Comparison of ENCODE assay signal across 18 cellular contexts in genomic region chr17:41610061-41610517, GRCh38. TPM values are rescaled to one million over a fixed set of nuclear protein-coding genes. Genes with fewer than 3 reads are reported as not detected.
DNase-seq lines count a peak whose midpoint lies in the region; ATAC-seq, FAIRE-seq and TF ChIP-seq lines count a peak whose summit lies in the region.
"Not testable (repeated sequence)": the region's sequence is repeated elsewhere in the genome, so short reads cannot be mapped to it uniquely, and the experiment has no call there.
"Had no signal": no experiment of that assay in that cellular context is flagged by ENCODE, and none has a peak within 500 bp of the region (broad histone marks: within the 10 kb centered on the region; RNA-seq: fewer than 3 reads in every experiment).

No MANE protein-coding gene starts in this region.

- not testable (repeated sequence) for H3K4me2 ChIP-seq in H1 (ENCODE audit: insufficient read depth in 1 of 2, low read depth in 2 of 2, low read length in 2 of 2)

- not testable (repeated sequence) for H3K4me1 ChIP-seq in H1 (replicated peaks in 1 of 4; ENCODE audit: control insufficient read depth in 3 of 4, insufficient read depth in 4 of 4, low read length in 3 of 4); left ventricle myocardium inferior

- TF ChIP-seq POLR2A in H1 (IDR thresholded peaks at IDR 0.05; ENCODE audit: control extremely low read depth in 1 of 2, low read depth in 2 of 2, low read length in 2 of 2): not testable (repeated sequence)

- H3K36me3 Mint-ChIP-seq in neural crest cell (ENCODE audit: low read depth); stimulated activated effector memory CD8-positive, alpha-beta T cell treated with anti-CD3 and anti-CD28 coated beads, Interleukin-12 subunit alpha, Interleukin-12 subunit beta, amount 100 ng/mL, for 72 hours: not testable (repeated sequence)

- H3K36me3 ChIP-seq in H7 (replicated peaks; ENCODE audit: control insufficient read depth, insufficient read depth, low read length); H1 (ENCODE audit: control insufficient read depth in 2 of 4, insufficient read depth in 4 of 4, low read length in 3 of 4); left ventricle myocardium inferior: not testable (repeated sequence)

- not testable (repeated sequence) for H3K4me1 Mint-ChIP-seq in neural crest cell; stimulated activated effector memory CD8-positive, alpha-beta T cell treated with anti-CD3 and anti-CD28 coated beads, Interleukin-12 subunit alpha, Interleukin-12 subunit beta, amount 100 ng/mL, for 72 hours

- not testable (repeated sequence) for H3K9me3 ChIP-seq in H1 (ENCODE audit: insufficient read depth in 2 of 2, low read depth in 1 of 2, low read length in 1 of 2)
- H3K9me3 ChIP-seq in left ventricle myocardium inferior (replicated peaks): peaks cover 21% of the 10 kb centered on the region

- H2BK120ac ChIP-seq in H1 (replicated peaks; ENCODE audit: low read depth, low read length): not testable (repeated sequence)

- TF ChIP-seq CTCF in AG10803 (conservative IDR thresholded peaks at IDR 0.05; ENCODE audit: low read length) (peak; percentile 25), H1 (IDR thresholded peaks at IDR 0.05; ENCODE audit: control extremely low read depth in 1 of 3, insufficient read depth in 1 of 3, low read depth in 1 of 3, low read length in 3 of 3) (peak; percentile 45 to 59 (median 52)), left ventricle myocardium inferior (IDR thresholded peaks at IDR 0.05; ENCODE audit: borderline replicate concordance) (peak; percentile 24), neural crest cell (conservative IDR thresholded peaks at IDR 0.05) (peak; percentile 47)

- not testable (repeated sequence) for TF ChIP-seq EP300 in H1 (IDR thresholded peaks at IDR 0.05; ENCODE audit: borderline replicate concordance in 1 of 2, low read depth in 2 of 2, low read length in 2 of 2)

- intact Hi-C loops in left ventricle myocardium inferior (cut with micrococcal nuclease): not testable (repeated sequence)

- H4K91ac ChIP-seq in H1 (replicated peaks; ENCODE audit: insufficient read length, low read length): not testable (repeated sequence)

- peaks cover 15% of the 10 kb centered on the region for H3K9me3 Mint-ChIP-seq in neural crest cell
- peaks cover 13% of the 10 kb centered on the region for H3K9me3 Mint-ChIP-seq in stimulated activated effector memory CD8-positive, alpha-beta T cell treated with anti-CD3 and anti-CD28 coated beads, Interleukin-12 subunit alpha, Interleukin-12 subunit beta, amount 100 ng/mL, for 72 hours

- not testable (repeated sequence) for H2BK15ac ChIP-seq in H1 (ENCODE audit: low read length)

- H4K20me1 ChIP-seq in H1 (replicated peaks in 1 of 2; ENCODE audit: control insufficient read depth in 1 of 2, insufficient read depth in 2 of 2, low read length in 2 of 2): not testable (repeated sequence)

- not testable (repeated sequence) for H2BK5ac ChIP-seq in H1 (ENCODE audit: low read depth, low read length)

- not testable (repeated sequence) for H3K27ac ChIP-seq in H1 (ENCODE audit: low read depth, low read length); left ventricle myocardium inferior (replicated peaks)

- not testable (repeated sequence) for H3K14ac ChIP-seq in H1 (ENCODE audit: insufficient read length)

- H3K27me3 Mint-ChIP-seq in neural crest cell (ENCODE audit: low read depth): peaks cover 20% of the 10 kb centered on the region

- FAIRE-seq in H1 (lab: Jason Lieb, UNC): not testable (repeated sequence)

- not testable (repeated sequence) for H3K18ac ChIP-seq in H1 (ENCODE audit: extremely low read depth, low read length)

- not testable (repeated sequence) for H3K27me3 ChIP-seq in H7 (ENCODE audit: control insufficient read depth, insufficient read depth, low read length); H1 (replicated peaks in 1 of 4; ENCODE audit: control insufficient read depth in 3 of 4, extremely low read depth in 1 of 4, insufficient read depth in 3 of 4, low read length in 3 of 4)
- H3K27me3 ChIP-seq in left ventricle myocardium inferior (ENCODE audit: low read depth): peaks cover 58% of the 10 kb centered on the region

- not testable (repeated sequence) for H2AK5ac ChIP-seq in H1 (ENCODE audit: low read depth, low read length)

- H2BK20ac ChIP-seq in H1 (ENCODE audit: low read length): not testable (repeated sequence)

- POLR2A ChIA-PET in H1 (lab: Charles Lee; ENCODE audit: partially characterized antibody): interaction anchor here (1.2 to 2.2 kb wide), 2 partner anchors 82 kb away, joined by 3 to 7 read pairs; partner anchors contain the start of gene KRT19

- H3K4me3 ChIP-seq in AG10803 (ENCODE audit: low read length); H7 (ENCODE audit: insufficient read depth, low read depth, low read length); H1 (ENCODE audit: extremely low read depth in 1 of 4, insufficient read depth in 2 of 4, low read depth in 3 of 4, low read length in 4 of 4); left ventricle myocardium inferior: not testable (repeated sequence)

- not testable (repeated sequence) for H4K5ac ChIP-seq in H1 (ENCODE audit: insufficient read length, low read depth, low read length)

- H4K8ac ChIP-seq in H1 (ENCODE audit: extremely low read depth, insufficient read depth, low read length): not testable (repeated sequence)

- ATAC-seq in stimulated activated effector memory CD8-positive, alpha-beta T cell treated with anti-CD3 and anti-CD28 coated beads, Interleukin-12 subunit alpha, Interleukin-12 subunit beta, amount 100 ng/mL, for 72 hours: not testable (repeated sequence)

- H3K79me1 ChIP-seq in H1 (ENCODE audit: low read depth, low read length): not testable (repeated sequence)

- not testable (repeated sequence) for H3K56ac ChIP-seq in H1 (replicated peaks; ENCODE audit: insufficient read length, low read depth, low read length)

- H2AFZ ChIP-seq in H1 (ENCODE audit: low read length): not testable (repeated sequence)

- not testable (repeated sequence) for H3K79me2 ChIP-seq in H1 (ENCODE audit: control insufficient read depth in 1 of 2, insufficient read depth in 2 of 2, low read length in 2 of 2)

- H3K4me3 Mint-ChIP-seq in neural crest cell; stimulated activated effector memory CD8-positive, alpha-beta T cell treated with anti-CD3 and anti-CD28 coated beads, Interleukin-12 subunit alpha, Interleukin-12 subunit beta, amount 100 ng/mL, for 72 hours: not testable (repeated sequence)

- H3K23ac ChIP-seq in H1 (ENCODE audit: insufficient read length): not testable (repeated sequence)

- peak; percentile 30 to 40; a peak in 3 of 4 replicates for TF ChIP-seq RAD21 in H1 (IDR thresholded peaks at IDR 0.05 in 1 of 2, conservative IDR thresholded peaks at IDR 0.05 in 1 of 2; ENCODE audit: low read depth in 2 of 2, low read length in 2 of 2)

- not testable (repeated sequence) for H2BK12ac ChIP-seq in H1 (ENCODE audit: low read depth, low read length)

- not testable (repeated sequence) for H3K23me2 ChIP-seq in H1 (ENCODE audit: low read depth, low read length)

- CTCF ChIA-PET in H1 (lab: Charles Lee; ENCODE audit: partially characterized antibody): interaction anchor here (0.8 to 5.7 kb wide), 30 partner anchors 8 to 114 kb away, joined by 3 to 43 read pairs (median 5); no protein-coding TSS in a partner anchor

- not testable (repeated sequence) for DNase-seq in AG10803 (ENCODE audit: low read depth); left ventricle myocardium inferior; stimulated activated effector memory CD8-positive, alpha-beta T cell treated with anti-CD3 and anti-CD28 coated beads, Interleukin-12 subunit alpha, Interleukin-12 subunit beta, amount 100 ng/mL, for 72 hours (ENCODE audit: low spot score in 2 of 2)
- DNase-seq in H7 (peak; percentile 60), OCI-M1 (lab: John Stamatoyannopoulos, UW) (peak; percentile 8), H1 (ENCODE audit: low read depth in 1 of 2, low spot score in 2 of 2) (peak in 1 of 2 experiments; percentile 79), neural crest cell (ENCODE audit: low read depth, low spot score) (peak; percentile 38)
- peak; percentile 50 for DNase-seq in activated effector memory CD4-positive, alpha-beta T cell treated with anti-CD3 and anti-CD28 coated beads, Interleukin-2, amount 50 U/mL, for 16 hours

- H3K27ac Mint-ChIP-seq in neural crest cell (ENCODE audit: unreplicated experiment): not testable (repeated sequence)
- peak overlapping the region; percentile 67 for H3K27ac Mint-ChIP-seq in stimulated activated effector memory CD8-positive, alpha-beta T cell treated with anti-CD3 and anti-CD28 coated beads, Interleukin-12 subunit alpha, Interleukin-12 subunit beta, amount 100 ng/mL, for 72 hours

- not testable (repeated sequence) for H3K9ac ChIP-seq in H1 (replicated peaks in 1 of 4; ENCODE audit: extremely low read depth in 1 of 4, low read depth in 3 of 4, low read length in 3 of 4)

- H3K4ac ChIP-seq in H1 (replicated peaks; ENCODE audit: insufficient read length, low read depth, low read length): not testable (repeated sequence)

- 54% methylated on average over 7 of the region's 10 CpGs; no CpG with 5 or more reads in 1 of the 2 experiments for WGBS in H1 (ENCODE audit: extremely low coverage in 1 of 2, insufficient coverage in 1 of 2, insufficient read length in 1 of 2, insufficient replicate concordance in 2 of 2, low coverage in 1 of 2, low lambda C conversion rate in 2 of 2, missing lambda C conversion rate in 1 of 2), 2 experiments

RNA-seq across cellular contexts. Expression of gene KRT16, which starts 2.5 kb away (rescaled TPM):
- not detected in 2 replicates for total RNA-seq in H7 (2014; rRNA removed; shearing (Covaris generic))
- not detected in 2 replicates for total RNA-seq in H1 (2021; fragmentation: NEBNext Ultra II Directional; extraction: Animal tissue kit (Norgen Biotek cat#: 25700))
- not detected in 2 replicates for polyA plus RNA-seq in H1 (2011; rRNA removed)
- not detected for polyA plus RNA-seq in H1 (2011; cell fraction: cytosol; rRNA removed)
- polyA plus RNA-seq in H1 (2011; cell fraction: nucleus; rRNA removed): not detected
- polyA plus RNA-seq in H1 (2012, experiment 1 of 2): not detected in 4 replicates
- not detected for polyA plus RNA-seq in H1 (2012, experiment 2 of 2)
- not detected for polyA plus RNA-seq in H1 (2013, experiment 1 of 2)
- not detected for polyA plus RNA-seq in H1 (2013, experiment 2 of 2)
- polyA minus RNA-seq in H1 (2011; rRNA and poly(A)+ RNA removed): not detected in 2 replicates
- polyA minus RNA-seq in H1 (2011; cell fraction: cytosol; rRNA and poly(A)+ RNA removed): not detected
- not detected for polyA minus RNA-seq in H1 (2011; cell fraction: nucleus; rRNA and poly(A)+ RNA removed)
- not detected for total RNA-seq in left ventricle myocardium inferior
- not detected in 2 replicates for total RNA-seq in neural crest cell
- total RNA-seq: activated naive CD8-positive, alpha-beta T cell treated with anti-CD3 and anti-CD28 coated beads, Interleukin-2, amount 10 ng/mL, durations not matched to agents 7 days and 5 days; CD4-positive, alpha-beta memory T cell; endothelial cell of umbilical vein; frontal cortex; GM12878; lung microvascular endothelial cell; right lobe of liver; urinary bladder had no signal
- polyA plus RNA-seq: CD4-positive, alpha-beta memory T cell; endothelial cell of umbilical vein; ovary had no signal

RNA-seq across cellular contexts. Expression of gene KRT17, which starts 14.3 kb away (rescaled TPM):
- 0.07 TPM in 1 of 2 replicates, not detected in the other for total RNA-seq in H7 (2014; rRNA removed; shearing (Covaris generic))
- total RNA-seq in H1 (2021; fragmentation: NEBNext Ultra II Directional; extraction: Animal tissue kit (Norgen Biotek cat#: 25700)): 0.36 and 0.50 TPM in 2 replicates
- 0.95 and 0.96 TPM in 2 replicates for polyA plus RNA-seq in H1 (2011; rRNA removed)
- polyA plus RNA-seq in H1 (2011; cell fraction: cytosol; rRNA removed): 0.76 TPM
- polyA plus RNA-seq in H1 (2011; cell fraction: nucleus; rRNA removed): 0.87 TPM
- polyA plus RNA-seq in H1 (2012, experiment 1 of 2): 0.44 to 0.88 TPM (median 0.81 TPM) in 4 replicates
- 0.88 TPM for polyA plus RNA-seq in H1 (2012, experiment 2 of 2)
- polyA plus RNA-seq in H1 (2013, experiment 1 of 2): 0.55 TPM
- 0.46 TPM for polyA plus RNA-seq in H1 (2013, experiment 2 of 2)
- polyA minus RNA-seq in H1 (2011; rRNA and poly(A)+ RNA removed): 0.19 and 1.00 TPM in 2 replicates
- 22.5 TPM for polyA minus RNA-seq in H1 (2011; cell fraction: cytosol; rRNA and poly(A)+ RNA removed)
- polyA minus RNA-seq in H1 (2011; cell fraction: nucleus; rRNA and poly(A)+ RNA removed): 11.9 TPM
- total RNA-seq in left ventricle myocardium inferior (not detected), neural crest cell (not detected in 2 replicates)
- total RNA-seq: activated naive CD8-positive, alpha-beta T cell treated with anti-CD3 and anti-CD28 coated beads, Interleukin-2, amount 10 ng/mL, durations not matched to agents 7 days and 5 days; CD4-positive, alpha-beta memory T cell; lung microvascular endothelial cell; right lobe of liver had no signal
- polyA plus RNA-seq: CD4-positive, alpha-beta memory T cell had no signal

RNA-seq across cellular contexts. Expression of gene KRT14, which starts 23.4 kb away (rescaled TPM):
- not detected in 2 replicates for total RNA-seq in H7 (2014; rRNA removed; shearing (Covaris generic))
- not detected in 2 replicates for total RNA-seq in H1 (2021; fragmentation: NEBNext Ultra II Directional; extraction: Animal tissue kit (Norgen Biotek cat#: 25700))
- polyA plus RNA-seq in H1 (2011; rRNA removed): 0.13 and 0.35 TPM in 2 replicates
- not detected for polyA plus RNA-seq in H1 (2011; cell fraction: cytosol; rRNA removed)
- polyA plus RNA-seq in H1 (2011; cell fraction: nucleus; rRNA removed): not detected
- not detected in 4 replicates for polyA plus RNA-seq in H1 (2012, experiment 1 of 2)
- not detected for polyA plus RNA-seq in H1 (2012, experiment 2 of 2)
- not detected for polyA plus RNA-seq in H1 (2013, experiment 1 of 2)
- polyA plus RNA-seq in H1 (2013, experiment 2 of 2): not detected
- polyA minus RNA-seq in H1 (2011; rRNA and poly(A)+ RNA removed): 0.16 and 0.61 TPM in 2 replicates
- polyA minus RNA-seq in H1 (2011; cell fraction: cytosol; rRNA and poly(A)+ RNA removed): not detected
- polyA minus RNA-seq in H1 (2011; cell fraction: nucleus; rRNA and poly(A)+ RNA removed): not detected
- total RNA-seq in left ventricle myocardium inferior (not detected), neural crest cell (not detected in 2 replicates)
- total RNA-seq: activated naive CD8-positive, alpha-beta T cell treated with anti-CD3 and anti-CD28 coated beads, Interleukin-2, amount 10 ng/mL, durations not matched to agents 7 days and 5 days; CD4-positive, alpha-beta memory T cell; frontal cortex; GM12878; lung microvascular endothelial cell; urinary bladder had no signal
- polyA plus RNA-seq: CD4-positive, alpha-beta memory T cell; ovary had no signal

RNA-seq across cellular contexts. Expression of gene KRT9, which starts 38.2 kb away (rescaled TPM):
- total RNA-seq in H7 (2014; rRNA removed; shearing (Covaris generic)): not detected in 2 replicates
- not detected in 2 replicates for total RNA-seq in H1 (2021; fragmentation: NEBNext Ultra II Directional; extraction: Animal tissue kit (Norgen Biotek cat#: 25700))
- not detected in 2 replicates for polyA plus RNA-seq in H1 (2011; rRNA removed)
- not detected for polyA plus RNA-seq in H1 (2011; cell fraction: cytosol; rRNA removed)
- polyA plus RNA-seq in H1 (2011; cell fraction: nucleus; rRNA removed): not detected
- not detected in 4 replicates for polyA plus RNA-seq in H1 (2012, experiment 1 of 2)
- not detected for polyA plus RNA-seq in H1 (2012, experiment 2 of 2)
- polyA plus RNA-seq in H1 (2013, experiment 1 of 2): not detected
- not detected for polyA plus RNA-seq in H1 (2013, experiment 2 of 2)
- polyA minus RNA-seq in H1 (2011; rRNA and poly(A)+ RNA removed): not detected in 2 replicates
- not detected for polyA minus RNA-seq in H1 (2011; cell fraction: cytosol; rRNA and poly(A)+ RNA removed)
- not detected for polyA minus RNA-seq in H1 (2011; cell fraction: nucleus; rRNA and poly(A)+ RNA removed)
- total RNA-seq in left ventricle myocardium inferior (not detected), neural crest cell (not detected in 2 replicates)
- total RNA-seq: activated naive CD8-positive, alpha-beta T cell treated with anti-CD3 and anti-CD28 coated beads, Interleukin-2, amount 10 ng/mL, durations not matched to agents 7 days and 5 days; body of pancreas; CD4-positive, alpha-beta memory T cell; endothelial cell of umbilical vein; frontal cortex; GM12878; lung microvascular endothelial cell; ovary; right lobe of liver; urinary bladder had no signal
- polyA plus RNA-seq: CD4-positive, alpha-beta memory T cell; endothelial cell of umbilical vein; GM12878; ovary; urinary bladder had no signal
